In genomic region chr3:134474956-134475355, GRCh38 we compare ENCODE assay signal across 1 cellular context.
TF ChIP-seq lines count a peak whose summit lies in the region.

No MANE protein-coding gene starts in this region.

TF ChIP-seq in GM23338, 12 proteins besides CTCF, POLR2A, EP300 and RAD21 (continued from another document):
- no peak for TF ChIP-seq REST (IDR thresholded peaks at IDR 0.05; ENCODE audit: unreplicated experiment)
- no peak for TF ChIP-seq ZNF462 (CRISPR knock-in tag; IDR thresholded peaks at IDR 0.05)
- TF ChIP-seq CREB1 (CRISPR knock-in tag; IDR thresholded peaks at IDR 0.05; ENCODE audit: low read depth) = no peak
- no peak for TF ChIP-seq STAT1 (IDR thresholded peaks at IDR 0.05; ENCODE audit: unreplicated experiment)
- no peak for TF ChIP-seq ZNF331 (CRISPR knock-in tag; IDR thresholded peaks at IDR 0.05; ENCODE audit: low read depth)
- no peak for TF ChIP-seq ZNF114 (CRISPR knock-in tag; IDR thresholded peaks at IDR 0.05)
- no peak for TF ChIP-seq JUNB (IDR thresholded peaks at IDR 0.05; ENCODE audit: unreplicated experiment)
- no peak for TF ChIP-seq EZH2phosphoT487 (IDR thresholded peaks at IDR 0.05; ENCODE audit: unreplicated experiment)
- no peak for TF ChIP-seq POLR2AphosphoS5 (IDR thresholded peaks at IDR 0.05; ENCODE audit: low read depth)
- TF ChIP-seq NANOG (IDR thresholded peaks at IDR 0.05; ENCODE audit: borderline replicate concordance) = no peak
- no peak for TF ChIP-seq ETS1 (IDR thresholded peaks at IDR 0.05)
